In genomic region chr7:32495298-32496051, GRCh38 we compare ENCODE assay signal across 8 cellular contexts. TPM values are rescaled to one million over a fixed set of nuclear protein-coding genes. Genes with fewer than 3 reads are reported as not detected.
DNase-seq lines count a peak whose midpoint lies in the region; ATAC-seq and TF ChIP-seq lines count a peak whose summit lies in the region.

Gene AVL9 (plus strand): TSS chr7:32495489. CDS start chr7:32495710, 221 bp downstream.

- peaks cover 7% of the 10 kb centered on the region for H3K4me1 ChIP-seq in hepatocyte (ENCODE audit: insufficient read depth)

- peak within 1 kb of the TSS; percentile 100 for H3K27ac ChIP-seq in hepatocyte

- no peaks in the 10 kb centered on the region for H3K27me3 ChIP-seq in hepatocyte

- H3K9me3 ChIP-seq in hepatocyte (ENCODE audit: low read depth): no peaks in the 10 kb centered on the region

- H2AFZ ChIP-seq in hepatocyte: peak within 1 kb of the TSS; percentile 98

- peak within 1 kb of the TSS; percentile 82 for H3K4me2 ChIP-seq in hepatocyte

- no peak for TF ChIP-seq CTCF in hepatocyte (IDR thresholded peaks at IDR 0.05; ENCODE audit: poor library complexity)

- no peaks in the 10 kb centered on the region for H3K36me3 ChIP-seq in hepatocyte (replicated peaks; ENCODE audit: insufficient read depth, low read depth)

- peak within 1 kb of the TSS; percentile 84 for H3K4me3 ChIP-seq in hepatocyte

- no peaks in the 10 kb centered on the region for H3K9me2 ChIP-seq in hepatocyte (replicated peaks; ENCODE audit: insufficient read depth)

- DNase-seq in NCI-H2081 (lab: John Stamatoyannopoulos, UW): peak; percentile 96 to 98
- peak; percentile 94 for DNase-seq in T1000 (lab: John Stamatoyannopoulos, UW)
- DNase-seq in astrocyte of the hippocampus (ENCODE audit: low read depth, low spot score): peak; percentile 99
- DNase-seq in hepatocyte (ENCODE audit: low spot score): peak; percentile 98
- peak; percentile 94 for DNase-seq in retina
- DNase-seq in OCI-M2 (lab: John Stamatoyannopoulos, UW; ENCODE audit: unreplicated experiment): no peak

- WGBS in hepatocyte (ENCODE audit: low lambda C conversion rate, missing lambda C conversion rate): 1% methylated on average over 46 of the region's 67 CpGs

- peaks cover 53% of the 10 kb centered on the region for H3K79me2 ChIP-seq in hepatocyte

- H4K20me1 ChIP-seq in hepatocyte (ENCODE audit: insufficient read depth, poor library complexity, severe bottlenecking): peaks cover 19% of the 10 kb centered on the region

- ATAC-seq in GM18517 (IDR thresholded peaks at IDR 0.05; ENCODE audit: unreplicated experiment) (peak; percentile 83), HG03039 (IDR thresholded peaks at IDR 0.05; ENCODE audit: unreplicated experiment) (peak; percentile 98)

RNA-seq across cellular contexts. Expression of gene AVL9, which starts in this region (rescaled TPM):
- total RNA-seq in hepatocyte: 31.1 and 55.7 TPM in 2 replicates
- polyA plus RNA-seq in hepatocyte: 10.8 and 14.0 TPM in 2 replicates
